ENCODE assay signal across 21 cellular contexts in genomic region chr1:156268336-156268735, GRCh38. TPM values are rescaled to one million over a fixed set of nuclear protein-coding genes. Genes with fewer than 3 reads are reported as not detected.
DNase-seq lines count a peak whose midpoint lies in the region; ATAC-seq, FAIRE-seq and TF ChIP-seq lines count a peak whose summit lies in the region.
"Had no signal": no experiment of that assay in that cellular context is flagged by ENCODE, and none has a peak within 500 bp of the region (broad histone marks: within the 10 kb centered on the region; RNA-seq: fewer than 3 reads in every experiment).

No MANE protein-coding gene starts in this region.

- no peak overlapping the region for H3K4me3 ChIP-seq in brain microvascular endothelial cell (ENCODE audit: low read depth, low read length)
- no peak overlapping the region for H3K4me3 ChIP-seq in mesenchymal stem cell (ENCODE audit: insufficient read depth in 1 of 2, low read depth in 1 of 2, low read length in 2 of 2)
- no peak overlapping the region for H3K4me3 ChIP-seq in kidney (ENCODE audit: low read length in 2 of 2)
- H3K4me3 ChIP-seq: SJCRH30 had no signal

- 71% methylated on average over 4 of the region's 4 CpGs for WGBS in mesenchymal stem cell

- no peaks in the 10 kb centered on the region for H3K27me3 ChIP-seq in brain microvascular endothelial cell (replicated peaks)
- no peaks in the 10 kb centered on the region for H3K27me3 ChIP-seq in mesenchymal stem cell (ENCODE audit: control insufficient read depth in 1 of 2, insufficient read depth in 1 of 2, low read length in 2 of 2)
- H3K27me3 ChIP-seq: SJCRH30 had no signal

- H3K27me3 Mint-ChIP-seq in activated T-cell treated with anti-CD3 and anti-CD28 coated beads, Interleukin-2, amount 50 U/mL, for 24 hours = no peaks in the 10 kb centered on the region
- H3K27me3 Mint-ChIP-seq: CD4-positive, CD25-positive, alpha-beta regulatory T cell; IgD-negative memory B cell had no signal

- H2BK5ac ChIP-seq in mesenchymal stem cell (ENCODE audit: low read depth, low read length, poor library complexity, severe bottlenecking) = no peak overlapping the region

- ATAC-seq in SK-N-SH treated with all-trans-retinoic acid at 6 μM for 48 hours = peak; percentile 48

- H3K9me3 ChIP-seq in mesenchymal stem cell (ENCODE audit: control insufficient read depth, low read length) = no peaks in the 10 kb centered on the region
- no peaks in the 10 kb centered on the region for H3K9me3 ChIP-seq in kidney (ENCODE audit: control insufficient read depth in 1 of 2, low read length in 2 of 2)
- H3K9me3 ChIP-seq: SJCRH30 had no signal

- H3K18ac ChIP-seq in mesenchymal stem cell (ENCODE audit: low read depth in 1 of 2, low read length in 2 of 2) = no peak overlapping the region

- peaks cover 26% of the 10 kb centered on the region for H3K79me1 ChIP-seq in mesenchymal stem cell (replicated peaks; ENCODE audit: low read length, poor library complexity, severe bottlenecking)

- H3K27ac ChIP-seq in brain microvascular endothelial cell (no peak overlapping the region), mesenchymal stem cell (ENCODE audit: low read length, poor library complexity, severe bottlenecking) (no peak overlapping the region), kidney (ENCODE audit: low read depth in 2 of 2, low read length in 2 of 2) (no peak overlapping the region)
- H3K27ac ChIP-seq: SJCRH30 had no signal

- no peak overlapping the region for H2BK15ac ChIP-seq in mesenchymal stem cell (ENCODE audit: low read depth, poor library complexity, severe bottlenecking)

- H3K4me1 Mint-ChIP-seq in activated T-cell treated with anti-CD3 and anti-CD28 coated beads, Interleukin-2, amount 50 U/mL, for 24 hours (ENCODE audit: low read depth) = peaks cover 5% of the 10 kb centered on the region
- H3K4me1 Mint-ChIP-seq: IgD-negative memory B cell had no signal

- intact Hi-C loops in kidney (cut with DNase I) = no loop called here

- peaks cover 93% of the 10 kb centered on the region for H3K36me3 Mint-ChIP-seq in activated T-cell treated with anti-CD3 and anti-CD28 coated beads, Interleukin-2, amount 50 U/mL, for 24 hours (ENCODE audit: low read depth)

- no peak overlapping the region for H4K8ac ChIP-seq in mesenchymal stem cell (ENCODE audit: low read length)

- H4K91ac ChIP-seq in mesenchymal stem cell (ENCODE audit: low read length) = no peak overlapping the region

- no peak overlapping the region for H2BK12ac ChIP-seq in mesenchymal stem cell (ENCODE audit: low read length in 2 of 2)

- DNase-seq in ELR (ENCODE audit: low read depth) (peak; percentile 69), brain microvascular endothelial cell (peak; percentile 27), mesenchymal stem cell (peak; percentile 35), HK-2 (ENCODE audit: unreplicated experiment) (no peak), kidney (no peak)
- DNase-seq in activated T-cell treated with anti-CD3 and anti-CD28 coated beads, Interleukin-2, amount 50 U/mL, for 24 hours = no peak
- DNase-seq: CD4-positive, CD25-positive, alpha-beta regulatory T cell; COR-L47; DMS79; NCI-H1105; NCI-H146; NCI-H2029; NCI-H2227 treated with DMSO at 0.1 percent for 48 hours; NCI-H510A treated with DMSO at 0.1 percent for 48 hours; NCI-H748 treated with DMSO at 0.1 percent for 48 hours; SJCRH30 had no signal

- H2AK5ac ChIP-seq in mesenchymal stem cell (ENCODE audit: low read length, severe bottlenecking) = no peak overlapping the region

- no peak overlapping the region for H3K4me2 ChIP-seq in mesenchymal stem cell (ENCODE audit: low read length, poor library complexity, severe bottlenecking)

- no peak overlapping the region for H2BK120ac ChIP-seq in mesenchymal stem cell (ENCODE audit: low read depth, low read length)

- no peak overlapping the region for H3K23ac ChIP-seq in mesenchymal stem cell (ENCODE audit: low read length in 2 of 2)

- no peak overlapping the region for H2AFZ ChIP-seq in mesenchymal stem cell (ENCODE audit: low read depth, low read length)

- H3K4me1 ChIP-seq in mesenchymal stem cell (ENCODE audit: control insufficient read depth, insufficient read depth, low read depth, low read length) = no peaks in the 10 kb centered on the region
- no peaks in the 10 kb centered on the region for H3K4me1 ChIP-seq in kidney (ENCODE audit: control insufficient read depth in 1 of 2, insufficient read depth in 1 of 2, low read depth in 1 of 2, low read length in 2 of 2)
- H3K4me1 ChIP-seq: SJCRH30 had no signal

- no peak overlapping the region for H3K14ac ChIP-seq in mesenchymal stem cell (ENCODE audit: low read length in 2 of 2)

- H3K36me3 ChIP-seq in brain microvascular endothelial cell (replicated peaks) (peaks cover 84% of the 10 kb centered on the region), mesenchymal stem cell (ENCODE audit: control insufficient read depth in 1 of 2, insufficient read depth in 2 of 2, low read depth in 1 of 2, low read length in 2 of 2) (peaks cover 59 to 93% of the 10 kb centered on the region in 2 experiments), kidney (ENCODE audit: control insufficient read depth in 1 of 2, insufficient read depth in 2 of 2, low read length in 2 of 2) (peaks cover 53 to 57% of the 10 kb centered on the region in 2 donors)

- H3K27ac Mint-ChIP-seq in activated T-cell treated with anti-CD3 and anti-CD28 coated beads, Interleukin-2, amount 50 U/mL, for 24 hours = no peak overlapping the region
- H3K27ac Mint-ChIP-seq: CD4-positive, CD25-positive, alpha-beta regulatory T cell; IgD-negative memory B cell had no signal

- no peak overlapping the region for H3K4ac ChIP-seq in mesenchymal stem cell (ENCODE audit: low read depth in 1 of 2, low read length in 2 of 2)

- H3K9me3 Mint-ChIP-seq in activated T-cell treated with anti-CD3 and anti-CD28 coated beads, Interleukin-2, amount 50 U/mL, for 24 hours = no peaks in the 10 kb centered on the region
- H3K9me3 Mint-ChIP-seq: IgD-negative memory B cell had no signal

- TF ChIP-seq CTCF in brain microvascular endothelial cell (IDR thresholded peaks at IDR 0.05; ENCODE audit: low read depth, low read length, missing control alignments) (no peak), kidney (IDR thresholded peaks at IDR 0.05; ENCODE audit: borderline replicate concordance, extremely low read depth, insufficient read depth) (no peak)

- H3K4me3 Mint-ChIP-seq in activated T-cell treated with anti-CD3 and anti-CD28 coated beads, Interleukin-2, amount 50 U/mL, for 24 hours = no peak overlapping the region
- H3K4me3 Mint-ChIP-seq: CD4-positive, CD25-positive, alpha-beta regulatory T cell; IgD-negative memory B cell had no signal

- no peak for FAIRE-seq in kidney (lab: Jason Lieb, UNC)
- FAIRE-seq: G401.6, GM18507, HTR-8/SVneo had no signal

- H3K9ac ChIP-seq in mesenchymal stem cell (ENCODE audit: low read length) = no peak overlapping the region
- no peak overlapping the region for H3K9ac ChIP-seq in kidney (ENCODE audit: low read length in 2 of 2)

- in situ Hi-C loops in brain microvascular endothelial cell (cut with HindIII; ENCODE audit: low pct_ligation_motif_present, low sequenced_read_pairs) = no loop called here

TF ChIP-seq in SK-N-SH treated with all-trans-retinoic acid at 6 μM for 48 hours, 23 proteins besides CTCF, POLR2A, EP300 and RAD21 (continues in another document):
- TF ChIP-seq RARB (CRISPR knock-in tag; IDR thresholded peaks at IDR 0.05) (no peak), SNAI2 (CRISPR knock-in tag; IDR thresholded peaks at IDR 0.05) (no peak), ISL1 (CRISPR knock-in tag; IDR thresholded peaks at IDR 0.05) (no peak), OSR1 (CRISPR knock-in tag; IDR thresholded peaks at IDR 0.05) (no peak), CREB5 (CRISPR knock-in tag; IDR thresholded peaks at IDR 0.05; ENCODE audit: low read depth) (no peak), PPARA (CRISPR knock-in tag; IDR thresholded peaks at IDR 0.05; ENCODE audit: borderline replicate concordance) (no peak), POU6F1 (CRISPR knock-in tag; IDR thresholded peaks at IDR 0.05; ENCODE audit: borderline replicate concordance, low read depth) (no peak)

RNA-seq across cellular contexts. Expression of gene SMG5, which starts 14.3 kb away (rescaled TPM):
- polyA plus RNA-seq in mesenchymal stem cell (2013, experiment 1 of 2) = 27.9 TPM
- 28.1 TPM for polyA plus RNA-seq in mesenchymal stem cell (2013, experiment 2 of 2)
- 69.5 TPM for total RNA-seq in kidney
- polyA plus RNA-seq in kidney (ENCODE audit: insufficient read depth, low read depth, low replicate concordance) = 46.1 TPM

RNA-seq across cellular contexts. Expression of gene TMEM79, which starts 15.8 kb away (rescaled TPM):
- polyA plus RNA-seq in mesenchymal stem cell (2013, experiment 1 of 2) = 1.0 TPM
- 0.85 TPM for polyA plus RNA-seq in mesenchymal stem cell (2013, experiment 2 of 2)
- total RNA-seq in kidney = 2.7 TPM
- polyA plus RNA-seq in kidney (ENCODE audit: insufficient read depth, low read depth, low replicate concordance) = 3.9 TPM

RNA-seq across cellular contexts. Expression of gene PAQR6, which starts 20.5 kb away (rescaled TPM):
- polyA plus RNA-seq in mesenchymal stem cell (2013, experiment 1 of 2) = 3.5 TPM
- 2.6 TPM for polyA plus RNA-seq in mesenchymal stem cell (2013, experiment 2 of 2)
- total RNA-seq in kidney = 4.2 TPM
- 2.0 TPM for polyA plus RNA-seq in kidney (ENCODE audit: insufficient read depth, low read depth, low replicate concordance)

RNA-seq across cellular contexts. Expression of gene BGLAP, which starts 26.4 kb away (rescaled TPM):
- 0.29 TPM for polyA plus RNA-seq in mesenchymal stem cell (2013, experiment 1 of 2)
- polyA plus RNA-seq in mesenchymal stem cell (2013, experiment 2 of 2) = 0.04 TPM
- 1.8 TPM for total RNA-seq in kidney
- polyA plus RNA-seq in kidney (ENCODE audit: insufficient read depth, low read depth, low replicate concordance) = 1.7 TPM
- polyA plus RNA-seq: CD4-positive, CD25-positive, alpha-beta regulatory T cell; IgD-negative memory B cell had no signal

RNA-seq across cellular contexts. Expression of gene GLMP, which starts 27.1 kb away (rescaled TPM):
- 160 TPM for polyA plus RNA-seq in mesenchymal stem cell (2013, experiment 1 of 2)
- 165 TPM for polyA plus RNA-seq in mesenchymal stem cell (2013, experiment 2 of 2)
- 52.4 TPM for total RNA-seq in kidney
- 154 TPM for polyA plus RNA-seq in kidney (ENCODE audit: insufficient read depth, low read depth, low replicate concordance)

Comparison
In these comparisons a context has a peak if more than half of its experiments do, and no peak if none do; other contexts are left out.
1. DNase-seq: peak in ELR (single experiment), brain microvascular endothelial cell (single experiment) and mesenchymal stem cell (single experiment); none in activated T-cell treated with anti-CD3 and anti-CD28 coated beads, Interleukin-2, amount 50 U/mL, for 24 hours (single experiment), HK-2 (single experiment) and kidney (single experiment).